8 cellular contexts compared by ENCODE assay signal in the genomic region with DNA sequence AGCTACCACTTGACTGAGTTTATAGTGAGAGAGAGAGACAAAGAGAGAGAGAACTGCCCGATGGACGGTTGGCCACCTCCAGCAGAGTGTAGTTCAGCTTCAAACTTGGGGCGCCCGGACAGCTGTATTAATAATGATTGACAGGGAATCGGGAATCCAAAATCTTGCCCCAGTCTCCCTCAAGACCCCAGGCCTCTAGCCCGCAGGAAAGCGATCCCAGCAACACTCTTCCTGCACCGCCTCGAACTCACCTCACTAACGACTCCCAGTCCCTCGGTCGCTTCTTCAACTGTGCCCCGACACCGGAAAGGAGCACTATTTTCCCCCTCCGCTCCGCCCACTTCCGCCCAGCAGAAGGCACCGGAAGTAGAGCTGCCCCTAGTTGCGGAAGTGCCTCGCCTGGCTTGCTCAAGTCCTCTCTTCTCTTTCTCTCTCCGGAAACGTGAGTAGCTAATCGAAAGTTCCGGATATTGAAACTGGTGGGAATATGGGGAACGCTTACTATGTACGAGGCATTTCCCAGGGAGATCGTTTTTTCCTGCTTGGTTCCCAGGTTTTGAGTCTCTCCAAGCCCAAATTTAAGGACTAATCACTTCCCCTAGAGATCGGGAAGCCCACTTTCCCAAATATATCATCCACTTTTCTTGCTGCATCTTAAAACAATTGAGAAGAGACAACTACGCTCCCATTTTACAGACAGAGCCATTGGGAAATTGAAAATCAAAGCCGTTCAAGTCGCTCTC. TPM values are rescaled to one million over a fixed set of nuclear protein-coding genes. Genes with fewer than 3 reads are reported as not detected.
DNase-seq lines count a peak whose midpoint lies in the region; ATAC-seq and TF ChIP-seq lines count a peak whose summit lies in the region.

A gene with protein sequence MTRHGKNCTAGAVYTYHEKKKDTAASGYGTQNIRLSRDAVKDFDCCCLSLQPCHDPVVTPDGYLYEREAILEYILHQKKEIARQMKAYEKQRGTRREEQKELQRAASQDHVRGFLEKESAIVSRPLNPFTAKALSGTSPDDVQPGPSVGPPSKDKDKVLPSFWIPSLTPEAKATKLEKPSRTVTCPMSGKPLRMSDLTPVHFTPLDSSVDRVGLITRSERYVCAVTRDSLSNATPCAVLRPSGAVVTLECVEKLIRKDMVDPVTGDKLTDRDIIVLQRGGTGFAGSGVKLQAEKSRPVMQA (minus strand): TSS at position 293 of the 743 bp plus-strand sequence. CDS start 19,865 bp downstream, outside the sequence.

- H3K27ac ChIP-seq in coronary artery: peak within 1 kb of the TSS in 1 of 2 donors; percentile 90

- peaks cover 33% of the 10 kb centered on the region for H3K4me1 Mint-ChIP-seq in activated CD4-positive, alpha-beta T cell treated with anti-CD3 and anti-CD28 coated beads, Interleukin-2, amount 10 ng/mL, durations not matched to agents 7 days and 5 days

- H3K27me3 Mint-ChIP-seq in activated CD4-positive, alpha-beta T cell treated with anti-CD3 and anti-CD28 coated beads, Interleukin-2, amount 10 ng/mL, durations not matched to agents 7 days and 5 days: no peaks in the 10 kb centered on the region

- peaks cover 18% of the 10 kb centered on the region for H3K36me3 Mint-ChIP-seq in activated CD4-positive, alpha-beta T cell treated with anti-CD3 and anti-CD28 coated beads, Interleukin-2, amount 10 ng/mL, durations not matched to agents 7 days and 5 days (ENCODE audit: low read depth)

- CTCF ChIA-PET in activated CD4-positive, alpha-beta T cell treated with anti-CD3 and anti-CD28 coated beads, Interleukin-2, amount 10 ng/mL, durations not matched to agents 7 days and 5 days (lab: Charles Lee): interaction anchor here (0.8 to 3.9 kb wide), 12 partner anchors 10 to 107 kb away, joined by 3 to 35 read pairs (median 4); a partner anchor contains a TSS

- peak within 1 kb of the TSS; percentile 84 for H3K4me3 Mint-ChIP-seq in activated CD4-positive, alpha-beta T cell treated with anti-CD3 and anti-CD28 coated beads, Interleukin-2, amount 10 ng/mL, durations not matched to agents 7 days and 5 days

- peak within 1 kb of the TSS; percentile 80 for H3K27ac Mint-ChIP-seq in activated CD4-positive, alpha-beta T cell treated with anti-CD3 and anti-CD28 coated beads, Interleukin-2, amount 10 ng/mL, durations not matched to agents 7 days and 5 days

- ATAC-seq in HG03457 (IDR thresholded peaks at IDR 0.05; ENCODE audit: unreplicated experiment) (peak; percentile 70), left lobe of liver (peak; percentile 98)

- H3K4me3 ChIP-seq in coronary artery: peak within 1 kb of the TSS; percentile 91

- TF ChIP-seq CTCF in coronary artery (IDR thresholded peaks at IDR 0.05): no peak

- POLR2A ChIA-PET in activated CD4-positive, alpha-beta T cell treated with anti-CD3 and anti-CD28 coated beads, Interleukin-2, amount 10 ng/mL, durations not matched to agents 7 days and 5 days (lab: Charles Lee): interaction anchor here (1.0 to 1.2 kb wide), 2 partner anchors 10 to 96 kb away, joined by 3 to 4 read pairs; no protein-coding TSS in a partner anchor

- H3K9me3 Mint-ChIP-seq in activated CD4-positive, alpha-beta T cell treated with anti-CD3 and anti-CD28 coated beads, Interleukin-2, amount 10 ng/mL, durations not matched to agents 7 days and 5 days: no peaks in the 10 kb centered on the region

- peak; percentile 97 for DNase-seq in Ammon's horn (ENCODE audit: low spot score)
- DNase-seq in GM19240 (ENCODE audit: insufficient read length, low spot score): peak; percentile 91
- peak; percentile 98 for DNase-seq in NCI-H748 (lab: John Stamatoyannopoulos, UW; ENCODE audit: unreplicated experiment)
- peak; percentile 97 for DNase-seq in activated CD4-positive, alpha-beta T cell treated with anti-CD3 and anti-CD28 coated beads, Interleukin-2, amount 10 ng/mL, durations not matched to agents 7 days and 5 days
- DNase-seq in coronary artery (ENCODE audit: low spot score): peak; percentile 96
- DNase-seq in left lobe of liver (ENCODE audit: low spot score): peak; percentile 95
- DNase-seq in stimulated activated CD4-positive, alpha-beta T cell treated with anti-CD3 and anti-CD28 coated beads, Interleukin-2, amount 100 ng/mL, for 24 hours: peak; percentile 95 to 96

RNA-seq across cellular contexts. Expression of the gene that starts here (rescaled TPM):
- total RNA-seq in activated CD4-positive, alpha-beta T cell treated with anti-CD3 and anti-CD28 coated beads, Interleukin-2, amount 10 ng/mL, durations not matched to agents 7 days and 5 days: 100 to 1,000 TPM; 288 TPM
- total RNA-seq in left lobe of liver: 29.1 TPM
